8 cellular contexts compared by ENCODE assay signal in genomic region chr15:72231847-72232461, GRCh38. TPM values are rescaled to one million over a fixed set of nuclear protein-coding genes. Genes with fewer than 3 reads are reported as not detected.
A peak's percentile ranks its signal among the peaks of the same experiment; 100 is the strongest.
DNase-seq lines count a peak whose midpoint lies in the region; ATAC-seq and TF ChIP-seq lines count a peak whose summit lies in the region.

No MANE protein-coding gene starts in this region.

- no peaks in the 10 kb centered on the region for H3K36me3 ChIP-seq in body of pancreas (replicated peaks in 1 of 2; ENCODE audit: insufficient read depth in 1 of 2, low read depth in 2 of 2)

- 1 to 2% methylated on average over 13 of the region's 13 CpGs for WGBS in body of pancreas, 2 donors

- H3K27ac ChIP-seq in body of pancreas = peak overlapping the region; percentile 77 to 94 (median 90)

- peak; percentile 67 for DNase-seq in DMS 273 (lab: John Stamatoyannopoulos, UW; ENCODE audit: unreplicated experiment)
- DNase-seq in HT-29 (ENCODE audit: low spot score) = peak; percentile 83
- DNase-seq in body of pancreas = peak in 3 of 4 donors; percentile 48 to 66 (median 54)
- DNase-seq in skeletal muscle cell (ENCODE audit: low read depth) = peak; percentile 41

- ATAC-seq in SK-N-SH treated with all-trans-retinoic acid at 6 μM for 48 hours = peak; percentile 35
- ATAC-seq in body of pancreas = peak; percentile 14
- no peak for ATAC-seq in GM19452 (IDR thresholded peaks at IDR 0.05; ENCODE audit: unreplicated experiment)
- ATAC-seq in GM21737 (IDR thresholded peaks at IDR 0.05; ENCODE audit: unreplicated experiment) = no peak

- peaks cover 33% of the 10 kb centered on the region for H3K4me1 ChIP-seq in body of pancreas

- H3K27me3 ChIP-seq in body of pancreas = no peaks in the 10 kb centered on the region

- H3K4me3 ChIP-seq in body of pancreas = peak overlapping the region; percentile 74 to 82
- H3K4me3 ChIP-seq in iPS-11a (ENCODE audit: low read depth, low read length) = peak overlapping the region; percentile 62
- H3K4me3 ChIP-seq in skeletal muscle cell (ENCODE audit: low read depth, low read length) = peak overlapping the region; percentile 98

- intact Hi-C loops in body of pancreas (cut with DNase I) = no loop called here

- H3K9me3 ChIP-seq in body of pancreas = no peaks in the 10 kb centered on the region

- TF ChIP-seq CTCF in body of pancreas (IDR thresholded peaks at IDR 0.05) = no peak

- no peak for TF ChIP-seq POLR2A in body of pancreas (IDR thresholded peaks at IDR 0.05)

TF ChIP-seq in SK-N-SH treated with all-trans-retinoic acid at 6 μM for 48 hours, 23 proteins besides CTCF, POLR2A, EP300 and RAD21:
- TF ChIP-seq CSRNP3 (CRISPR knock-in tag; IDR thresholded peaks at IDR 0.05) (no peak), TOX (CRISPR knock-in tag; IDR thresholded peaks at IDR 0.05; ENCODE audit: borderline replicate concordance) (no peak), PATZ1 (CRISPR knock-in tag; IDR thresholded peaks at IDR 0.05; ENCODE audit: borderline replicate concordance) (no peak)

RNA-seq across cellular contexts. Expression of gene PKM, which starts 1.0 kb away (rescaled TPM):
- 1,702 and 1,855 TPM in 2 replicates for total RNA-seq in HT-29 (2014; rRNA removed; shearing (Covaris generic))
- 100 to 1,000 TPM in 1 of 2 donors, 10 to 100 TPM in 1; 96.9 to 105 TPM for total RNA-seq in body of pancreas

RNA-seq across cellular contexts. Expression of gene GRAMD2A, which starts 34.4 kb away (rescaled TPM):
- 0.03 and 0.29 TPM in 2 replicates for total RNA-seq in HT-29 (2014; rRNA removed; shearing (Covaris generic))
- under 1 TPM in 1 of 2 donors, not detected in 1; 0.26 TPM for total RNA-seq in body of pancreas

RNA-seq across cellular contexts. Expression of gene PARP6, which starts 40.4 kb away (rescaled TPM):
- total RNA-seq in HT-29 (2014; rRNA removed; shearing (Covaris generic)) = 39.1 and 49.9 TPM in 2 replicates
- 10 to 100 TPM; 48.3 to 64.9 TPM for total RNA-seq in body of pancreas

Comparison
In these comparisons a context has a peak if more than half of its experiments do, and no peak if none do; other contexts are left out.
1. ATAC-seq: peak in SK-N-SH treated with all-trans-retinoic acid at 6 μM for 48 hours (single experiment) and body of pancreas (single experiment); none in GM19452 (single experiment) and GM21737 (single experiment).
2. RNA of gene PKM, which starts 1.0 kb away (total RNA-seq): 1,702 to 1,855 TPM in HT-29; 96.9 to 105 TPM in body of pancreas; every median in the first group is over 10 times any median in the second.
3. Peak in every context shown above with its lines, with median percentiles within 50 percentile points of each other: DNase-seq and H3K4me3 ChIP-seq.